ENCODE assay signal across 8 cellular contexts in genomic region chr7:156640257-156640948, GRCh38. TPM values are rescaled to one million over a fixed set of nuclear protein-coding genes. Genes with fewer than 3 reads are reported as not detected.
DNase-seq lines count a peak whose midpoint lies in the region; ATAC-seq and TF ChIP-seq lines count a peak whose summit lies in the region.

TSS of gene RNF32 (plus strand) at chr7:156640774. CDS start at chr7:156643878, 3,104 bp downstream.

- H3K9ac ChIP-seq in endodermal cell (ENCODE audit: extremely low read depth, low read length, poor library complexity, severe bottlenecking), result peak within 1 kb of the TSS; percentile 89

- peak; percentile 85 for DNase-seq in CD14-positive monocyte (ENCODE audit: low spot score)
- DNase-seq in NK-92 (lab: John Stamatoyannopoulos, UW; ENCODE audit: unreplicated experiment), result peak; percentile 79
- DNase-seq in activated CD8-positive, alpha-beta memory T cell treated with anti-CD3 and anti-CD28 coated beads, Interleukin-2, amount 50 U/mL, for 1 hour (ENCODE audit: extremely low read depth), result peak; percentile 75
- peak; percentile 99 for DNase-seq in endodermal cell
- DNase-seq in stimulated activated CD8-positive, alpha-beta memory T cell treated with anti-CD3 and anti-CD28 coated beads, Interleukin-2, amount 100 ng/mL, for 1 hour (ENCODE audit: low read depth in 2 of 2), result peak; percentile 89 to 98

- H3K27me3 ChIP-seq in endodermal cell (ENCODE audit: control insufficient read depth, insufficient read depth, low read length, poor library complexity, severe bottlenecking) (no peaks in the 10 kb centered on the region), mononuclear cell (ENCODE audit: insufficient read depth, low read length) (peaks cover 19% of the 10 kb centered on the region)

- H3K4me3 Mint-ChIP-seq in CD14-positive monocyte (peak within 1 kb of the TSS; percentile 86 to 94), endodermal cell (peak within 1 kb of the TSS; percentile 74)

- peaks cover 17 to 52% (median 23%) of the 10 kb centered on the region in 3 donors for H3K27me3 Mint-ChIP-seq in CD14-positive monocyte (ENCODE audit: low read depth in 3 of 3)
- peaks cover 11% of the 10 kb centered on the region for H3K27me3 Mint-ChIP-seq in endodermal cell (ENCODE audit: insufficient read depth)

- peaks cover 15% of the 10 kb centered on the region for H3K4me1 Mint-ChIP-seq in CD14-positive monocyte
- peaks cover 11% of the 10 kb centered on the region for H3K4me1 Mint-ChIP-seq in endodermal cell

- H3K36me3 Mint-ChIP-seq in CD14-positive monocyte (peaks cover 4 to 7% of the 10 kb centered on the region in 2 donors), endodermal cell (ENCODE audit: low read depth) (peaks cover 7% of the 10 kb centered on the region)

- H3K9me3 ChIP-seq in endodermal cell (ENCODE audit: control insufficient read depth, low read length) (no peaks in the 10 kb centered on the region), mononuclear cell (ENCODE audit: low read depth, low read length) (no peaks in the 10 kb centered on the region)

- H3K27ac ChIP-seq in endodermal cell (ENCODE audit: low read depth, low read length), result no peak within 1 kb of the TSS

- peaks cover 8 to 24% (median 17%) of the 10 kb centered on the region in 7 donors for H3K9me3 Mint-ChIP-seq in CD14-positive monocyte
- H3K9me3 Mint-ChIP-seq in endodermal cell, result peaks cover 11% of the 10 kb centered on the region

- H3K27ac Mint-ChIP-seq in CD14-positive monocyte (peak within 1 kb of the TSS; percentile 46 to 84 (median 78)), endodermal cell (peak within 1 kb of the TSS; percentile 88)

- H3K4me1 ChIP-seq in endodermal cell (ENCODE audit: control insufficient read depth, insufficient read depth, low read length) (peaks cover 4% of the 10 kb centered on the region), mononuclear cell (ENCODE audit: insufficient read depth, low read length) (peaks cover 14% of the 10 kb centered on the region)

- TF ChIP-seq CTCF in CD14-positive monocyte (IDR thresholded peaks at IDR 0.05), result no peak
- no peak for TF ChIP-seq CTCF in endodermal cell (conservative IDR thresholded peaks at IDR 0.05)

- intact Hi-C loops in CD14-positive monocyte (cut with micrococcal nuclease), result no loop called here

- ATAC-seq in GM19372 (IDR thresholded peaks at IDR 0.05; ENCODE audit: low read depth, unreplicated experiment) (peak; percentile 76), HG03558 (IDR thresholded peaks at IDR 0.05; ENCODE audit: extremely low read depth, unreplicated experiment) (peak; percentile 56)

- H3K4me3 ChIP-seq in endodermal cell (ENCODE audit: low read length), result peak within 1 kb of the TSS; percentile 79
- peak within 1 kb of the TSS; percentile 63 for H3K4me3 ChIP-seq in mononuclear cell (ENCODE audit: low read length)

- 13 to 38% methylated on average over 15 to 85 of the region's 85 CpGs for WGBS in endodermal cell (ENCODE audit: insufficient coverage in 1 of 2, insufficient read length in 1 of 2), 2 experiments

- no peaks in the 10 kb centered on the region for H3K36me3 ChIP-seq in endodermal cell (ENCODE audit: control insufficient read depth, insufficient read depth, low read length)

RNA-seq across cellular contexts. Expression of gene RNF32, which starts in this region (rescaled TPM):
- under 1 TPM in 1 of 2 donors, not detected in 1; 0.13 TPM for polyA plus RNA-seq in CD14-positive monocyte
- 1 to 10 TPM; 1.1 to 2.5 TPM for total RNA-seq in endodermal cell
- polyA plus RNA-seq in endodermal cell (2013, experiment 1 of 2), result 1.4 TPM
- polyA plus RNA-seq in endodermal cell (2013, experiment 2 of 2), result 2.0 TPM
- 0.10 TPM for total RNA-seq in mononuclear cell

Comparison
In these comparisons a context has a peak if more than half of its experiments do, and no peak if none do; other contexts are left out.
1. Peak in DNase-seq in CD14-positive monocyte; RNA of the gene not detected or under 1 TPM.